In genomic region chr10:126895214-126895781, GRCh38 we compare ENCODE assay signal across 13 cellular contexts. TPM values are rescaled to one million over a fixed set of nuclear protein-coding genes. Genes with fewer than 3 reads are reported as not detected.
DNase-seq lines count a peak whose midpoint lies in the region; ATAC-seq and TF ChIP-seq lines count a peak whose summit lies in the region.
"Had no signal": no experiment of that assay in that cellular context is flagged by ENCODE, and none has a peak within 500 bp of the region (broad histone marks: within the 10 kb centered on the region; RNA-seq: fewer than 3 reads in every experiment).

No MANE protein-coding gene starts in this region.

- H3K27me3 ChIP-seq in PC-3 (ENCODE audit: low read length): no peaks in the 10 kb centered on the region
- H3K27me3 ChIP-seq in right lobe of liver: no peaks in the 10 kb centered on the region
- no peaks in the 10 kb centered on the region for H3K27me3 ChIP-seq in GM23248 (replicated peaks; ENCODE audit: insufficient read depth)

- BruUV-seq in PC-3 (replicated peaks; lab: Mats Ljungman, UMichigan): no TSS peak

- no peak for ATAC-seq in Right ventricle myocardium inferior
- ATAC-seq in PC-3: no peak
- ATAC-seq in right lobe of liver: peak in 3 of 4 donors; percentile 26 to 47 (median 28)

- no peaks in the 10 kb centered on the region for H3K4me1 Mint-ChIP-seq in activated T-cell treated with anti-CD3 and anti-CD28 coated beads, Interleukin-2, amount 50 U/mL, for 24 hours (ENCODE audit: low read depth)
- H3K4me1 Mint-ChIP-seq: CD4-positive, alpha-beta memory T cell had no signal

- no peak overlapping the region for H3K4me3 ChIP-seq in PC-3 (ENCODE audit: low read length)
- H3K4me3 ChIP-seq in right lobe of liver: no peak overlapping the region
- H3K4me3 ChIP-seq in GM23248: no peak overlapping the region

- DNase-seq in cardiac septum (ENCODE audit: low spot score) (peak; percentile 61), Right ventricle myocardium inferior (ENCODE audit: missing footprints) (no peak), PC-3 (peak; percentile 36), right lobe of liver (no peak), ureter (ENCODE audit: low spot score) (peak; percentile 62), GM23248 (no peak)
- DNase-seq in activated T-cell treated with anti-CD3 and anti-CD28 coated beads, Interleukin-2, amount 50 U/mL, for 24 hours: no peak
- no peak for DNase-seq in activated naive CD4-positive, alpha-beta T cell (lab: John Stamatoyannopoulos, UW)
- DNase-seq: CD4-positive, alpha-beta memory T cell; NCI-H1417; NCI-H2081; NK-92 treated with Interleukin-12 subunit alpha and Interleukin-12 subunit beta, amount 100 ng/mL, for 24 hours had no signal

- H3K36me3 ChIP-seq in PC-3 (ENCODE audit: low read depth, low read length) (no peaks in the 10 kb centered on the region), right lobe of liver (no peaks in the 10 kb centered on the region), GM23248 (ENCODE audit: low read depth) (no peaks in the 10 kb centered on the region)

- no peak overlapping the region for H3K27ac ChIP-seq in PC-3 (ENCODE audit: low read length)
- no peak overlapping the region for H3K27ac ChIP-seq in right lobe of liver
- H3K27ac ChIP-seq in GM23248: no peak overlapping the region

- H3K9me3 ChIP-seq in PC-3 (ENCODE audit: low read length) (no peaks in the 10 kb centered on the region), right lobe of liver (no peaks in the 10 kb centered on the region), GM23248 (ENCODE audit: low read depth) (no peaks in the 10 kb centered on the region)

- H3K79me2 ChIP-seq in PC-3 (ENCODE audit: low read length) (no peaks in the 10 kb centered on the region), GM23248 (ENCODE audit: insufficient read depth) (no peaks in the 10 kb centered on the region)

- H3K9ac ChIP-seq in PC-3 (ENCODE audit: low read length): no peak overlapping the region
- H3K9ac ChIP-seq in GM23248: no peak overlapping the region

- H3K9me2 ChIP-seq in PC-3 (replicated peaks; ENCODE audit: low read length) (no peaks in the 10 kb centered on the region), GM23248 (ENCODE audit: insufficient read depth) (no peaks in the 10 kb centered on the region)

- H3K4me3 Mint-ChIP-seq in activated T-cell treated with anti-CD3 and anti-CD28 coated beads, Interleukin-2, amount 50 U/mL, for 24 hours: no peak overlapping the region
- H3K4me3 Mint-ChIP-seq: CD4-positive, alpha-beta memory T cell had no signal

- H3K27me3 Mint-ChIP-seq in activated T-cell treated with anti-CD3 and anti-CD28 coated beads, Interleukin-2, amount 50 U/mL, for 24 hours: peaks cover 8% of the 10 kb centered on the region

- in situ Hi-C loops in GM23248 (cut with MboI): no loop called here

- peaks cover 14% of the 10 kb centered on the region for H3K9me3 Mint-ChIP-seq in activated T-cell treated with anti-CD3 and anti-CD28 coated beads, Interleukin-2, amount 50 U/mL, for 24 hours

- H3K4me2 ChIP-seq in PC-3 (ENCODE audit: low read length) (no peak overlapping the region), GM23248 (ENCODE audit: unreplicated experiment) (no peak overlapping the region)

- CTCF ChIA-PET in PC-3 (lab: Charles Lee): no interaction called here

- POLR2A ChIA-PET in PC-3 (lab: Charles Lee; ENCODE audit: unreplicated experiment): no interaction called here

- H3F3A ChIP-seq in PC-3 (ENCODE audit: low read length, unreplicated experiment) (no peaks in the 10 kb centered on the region), GM23248 (ENCODE audit: insufficient read depth) (no peaks in the 10 kb centered on the region)

- TF ChIP-seq CTCF in PC-3 (conservative IDR thresholded peaks at IDR 0.05; ENCODE audit: low read depth, low read length) (no peak), right lobe of liver (IDR thresholded peaks at IDR 0.05) (no peak)

- no peaks in the 10 kb centered on the region for H4K20me1 ChIP-seq in PC-3 (ENCODE audit: low read length)
- H4K20me1 ChIP-seq in GM23248 (ENCODE audit: insufficient read depth): no peaks in the 10 kb centered on the region

- WGBS in right lobe of liver (ENCODE audit: insufficient coverage, low coverage, low lambda C conversion rate, missing lambda C conversion rate): 47% methylated on average over 8 of the region's 9 CpGs
- WGBS in GM23248 (ENCODE audit: low coverage in 1 of 2, low lambda C conversion rate in 2 of 2, missing lambda C conversion rate in 2 of 2), 2 experiments: 68 to 71% methylated on average over 9 of the region's 9 CpGs

- H2AFZ ChIP-seq in PC-3 (ENCODE audit: low read length): no peak overlapping the region
- no peak overlapping the region for H2AFZ ChIP-seq in GM23248

- TF ChIP-seq POLR2A in right lobe of liver (IDR thresholded peaks at IDR 0.05): no peak

- no peak overlapping the region for H3K27ac Mint-ChIP-seq in activated T-cell treated with anti-CD3 and anti-CD28 coated beads, Interleukin-2, amount 50 U/mL, for 24 hours
- H3K27ac Mint-ChIP-seq: CD4-positive, alpha-beta memory T cell had no signal

- H3K4me1 ChIP-seq in PC-3 (ENCODE audit: insufficient read depth, low read length): peaks cover 7% of the 10 kb centered on the region; the same call in 1 of the 2 replicates
- H3K4me1 ChIP-seq in right lobe of liver: no peaks in the 10 kb centered on the region
- no peaks in the 10 kb centered on the region for H3K4me1 ChIP-seq in GM23248 (ENCODE audit: insufficient read depth)

- H3K36me3 Mint-ChIP-seq in activated T-cell treated with anti-CD3 and anti-CD28 coated beads, Interleukin-2, amount 50 U/mL, for 24 hours (ENCODE audit: low read depth): no peaks in the 10 kb centered on the region
- H3K36me3 Mint-ChIP-seq: CD4-positive, alpha-beta memory T cell had no signal

- intact Hi-C loops in cardiac septum (cut with DNase I) (no loop called here), Right ventricle myocardium inferior (cut with DNase I) (no loop called here), PC-3 (cut with micrococcal nuclease) (no loop called here), right lobe of liver (cut with DNase I) (no loop called here)

RNA-seq across cellular contexts. Expression of gene DOCK1, which starts 9.9 kb away (rescaled TPM):
- 31.2 TPM for total RNA-seq in cardiac septum
- total RNA-seq in Right ventricle myocardium inferior: 16.8 TPM
- 34.3 and 34.6 TPM in 2 replicates for total RNA-seq in PC-3 (2014; rRNA removed)
- total RNA-seq in right lobe of liver: 10 to 100 TPM; 13.8 to 17.8 (median 14.6) TPM
- total RNA-seq in ureter: 97.7 TPM
- 39.1 and 45.6 TPM in 2 replicates for total RNA-seq in GM23248 (2014; rRNA removed; shearing (Covaris generic))
- polyA plus RNA-seq in GM23248 (2016; fragmentation: Nextera tagmentation; extraction: Ambion mirVana): 21.2 and 22.8 TPM in 2 replicates
- total RNA-seq: OCI-LY7 had no signal
- polyA plus RNA-seq: CD4-positive, alpha-beta memory T cell had no signal

Comparison
In these comparisons a context has a peak if more than half of its experiments do, and no peak if none do; other contexts are left out.
1. DNase-seq: peak in cardiac septum (single experiment), PC-3 (single experiment) and ureter (single experiment); none in Right ventricle myocardium inferior (single experiment), right lobe of liver (0 of 3), activated T-cell treated with anti-CD3 and anti-CD28 coated beads, Interleukin-2, amount 50 U/mL, for 24 hours (single experiment), GM23248 (single experiment) and activated naive CD4-positive, alpha-beta T cell (0 of 4).
2. ATAC-seq: peak in right lobe of liver (3 of 4); none in Right ventricle myocardium inferior (single experiment) and PC-3 (single experiment).